Comparison of ENCODE assay signal across 8 cellular contexts in the genomic region with DNA sequence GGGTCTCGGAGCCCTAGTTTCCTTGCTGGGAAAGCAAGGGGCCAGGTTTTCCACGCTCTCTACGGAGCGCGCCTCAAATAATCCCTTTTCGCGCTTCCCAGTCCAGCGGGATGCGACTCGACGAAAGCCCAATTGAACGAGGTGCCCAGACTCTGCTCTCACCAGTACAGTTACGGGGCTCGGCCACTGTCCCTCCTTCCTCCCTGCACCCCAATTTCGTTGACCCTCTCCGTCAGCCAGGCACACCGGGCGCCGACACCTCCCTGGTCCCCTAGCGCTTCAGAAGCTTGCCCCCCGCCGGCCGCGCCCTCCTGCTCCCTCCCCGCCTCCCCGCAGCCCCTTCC. TPM values are rescaled to one million over a fixed set of nuclear protein-coding genes. Genes with fewer than 3 reads are reported as not detected.
A peak's percentile ranks its signal among the peaks of the same experiment; 100 is the strongest.
DNase-seq lines count a peak whose midpoint lies in the region; ATAC-seq, FAIRE-seq and TF ChIP-seq lines count a peak whose summit lies in the region.

No MANE protein-coding gene starts in this region.

- intact Hi-C loops in K562 (cut with micrococcal nuclease) (no loop called here), right lobe of liver (cut with DNase I) (no loop called here), transverse colon (cut with DNase I; ENCODE audit: low total_unique reads) (no loop called here)

- peaks cover 60 to 82% (median 77%) of the 10 kb centered on the region in 10 experiments for H3K4me1 ChIP-seq in BLaER1 treated with 17β-estradiol and CSF1 and Interleukin-3, amounts not matched to agents 10 nM and 100 nM
- H3K4me1 ChIP-seq in K562 (replicated peaks in 1 of 2; ENCODE audit: control insufficient read depth in 2 of 2, insufficient read depth in 2 of 2, low read length in 2 of 2) = peaks cover 20 to 46% of the 10 kb centered on the region in 2 experiments; a peak in 4 of 5 replicates
- peaks cover 0 to 17% (median 5%) of the 10 kb centered on the region in 4 donors for H3K4me1 ChIP-seq in right lobe of liver
- H3K4me1 ChIP-seq in transverse colon = peaks cover 3 to 30% (median 18%) of the 10 kb centered on the region in 4 donors

- TF ChIP-seq CTCF in K562 (IDR thresholded peaks at IDR 0.05 in 2 of 3, conservative IDR thresholded peaks at IDR 0.05 in 1 of 3; ENCODE audit: insufficient read depth in 2 of 3, low read depth in 1 of 3, low read length in 3 of 3) (no peak), right lobe of liver (IDR thresholded peaks at IDR 0.05) (no peak), transverse colon (IDR thresholded peaks at IDR 0.05) (no peak)

- H3K9me1 ChIP-seq in K562 (ENCODE audit: control insufficient read depth, insufficient read depth, low read length) = no peaks in the 10 kb centered on the region

- DNase-seq in K562 (ENCODE audit: extremely low read depth in 1 of 4, low spot score in 3 of 4) = no peak
- DNase-seq in right lobe of liver = no peak
- no peak for DNase-seq in transverse colon
- DNase-seq in germinal center (ENCODE audit: low spot score) = no peak
- DNase-seq in NCI-H2227 (lab: John Stamatoyannopoulos, UW; ENCODE audit: unreplicated experiment) = no peak

- ATAC-seq in HG02852 (IDR thresholded peaks at IDR 0.05; ENCODE audit: unreplicated experiment) = peak; percentile 6
- ATAC-seq in K562 = no peak; the same call in 2 of the 3 replicates
- ATAC-seq in right lobe of liver = no peak
- ATAC-seq in HG03521 (IDR thresholded peaks at IDR 0.05; ENCODE audit: unreplicated experiment) = no peak

- CTCF ChIA-PET in K562 (lab: Yijun Ruan, JAX; ENCODE audit: low intra/inter-chr PET ratio) = no interaction called here

- H3K9me3 ChIP-seq in BLaER1 treated with 17β-estradiol and CSF1 and Interleukin-3, amounts not matched to agents 10 nM and 100 nM (replicated peaks in 1 of 11) = no peaks in the 10 kb centered on the region
- H3K9me3 ChIP-seq in K562 (replicated peaks; ENCODE audit: control insufficient read depth, insufficient read depth, low read depth, low read length) (no peaks in the 10 kb centered on the region), right lobe of liver (no peaks in the 10 kb centered on the region), transverse colon (no peaks in the 10 kb centered on the region)

- H3K4me2 ChIP-seq in BLaER1 treated with 17β-estradiol and CSF1 and Interleukin-3, amounts not matched to agents 10 nM and 100 nM = peak overlapping the region; percentile 91 to 99 (median 97)
- peak overlapping the region; percentile 82 for H3K4me2 ChIP-seq in K562 (ENCODE audit: insufficient read depth, low read length)

- TF ChIP-seq RAD21 in K562 (CRISPR knock-in tag; conservative IDR thresholded peaks at IDR 0.05 in 1 of 2, IDR thresholded peaks at IDR 0.05 in 1 of 2) = no peak

- TF ChIP-seq EP300 in K562 (IDR thresholded peaks at IDR 0.05; ENCODE audit: low read length) (no peak), transverse colon (IDR thresholded peaks at IDR 0.05; ENCODE audit: low read depth) (no peak)

- peak overlapping the region in 10 of 11 experiments; percentile 52 to 83 (median 79); a peak in 19 of 22 replicates for H3K27ac ChIP-seq in BLaER1 treated with 17β-estradiol and CSF1 and Interleukin-3, amounts not matched to agents 10 nM and 100 nM
- 0 out of 3 replicates have a peak overlapping the region, but pooled peaks have one; percentile 32 for H3K27ac ChIP-seq in K562 (ENCODE audit: extremely low read depth, low read depth, low read length)
- peak overlapping the region in 2 of 3 donors; percentile 10 to 17 for H3K27ac ChIP-seq in right lobe of liver
- peak overlapping the region; percentile 63 to 87 (median 78) for H3K27ac ChIP-seq in transverse colon

- WGBS in K562 (ENCODE audit: insufficient coverage, low coverage, missing lambda C conversion rate) = 52% methylated on average over 14 of the region's 26 CpGs
- WGBS in right lobe of liver (ENCODE audit: insufficient coverage, low coverage, low lambda C conversion rate, missing lambda C conversion rate) = 0% methylated on average over 1 of the region's 26 CpGs
- 1% methylated on average over 26 of the region's 26 CpGs; no CpG with 5 or more reads in 1 of the 2 donors for WGBS in transverse colon (ENCODE audit: low coverage in 1 of 2), 2 donors

- no peaks in the 10 kb centered on the region for H3K79me2 ChIP-seq in K562 (ENCODE audit: control insufficient read depth, insufficient read depth, low read length)

- in situ Hi-C loops in K562 (cut with MboI) = no loop called here
- in situ Hi-C loops in transverse colon (cut with MboI; ENCODE audit: low pct_ligation_motif_present in 1 of 4, low pct_unique_long_range_greater_than_20kb in 1 of 4, low sequenced_read_pairs in 3 of 4) = no loop called here

- peak overlapping the region; percentile 92 for H2AFZ ChIP-seq in K562 (ENCODE audit: low read depth, low read length)

- peak overlapping the region; percentile 80 to 91 (median 85) for H3K9ac ChIP-seq in BLaER1 treated with 17β-estradiol and CSF1 and Interleukin-3, amounts not matched to agents 10 nM and 100 nM
- H3K9ac ChIP-seq in K562 (ENCODE audit: insufficient read depth in 1 of 2, low read depth in 2 of 2, low read length in 2 of 2) = peak overlapping the region; percentile 50 to 93; a peak in 3 of 4 replicates

- TSS peak; percentile 42 for BruUV-seq in K562 (replicated peaks; lab: Mats Ljungman, UMichigan)

- peaks cover 0 to 53% (median 17%) of the 10 kb centered on the region in 11 experiments; a peak in 10 of 22 replicates for H4K20me1 ChIP-seq in BLaER1 treated with 17β-estradiol and CSF1 and Interleukin-3, amounts not matched to agents 10 nM and 100 nM
- no peaks in the 10 kb centered on the region; the same call in 1 of the 2 replicates for H4K20me1 ChIP-seq in K562 (replicated peaks; ENCODE audit: control insufficient read depth, insufficient read depth, low read length)

- FAIRE-seq in K562 (lab: Jason Lieb, UNC) = no peak

- H3K4me3 ChIP-seq in BLaER1 treated with 17β-estradiol and CSF1 and Interleukin-3, amounts not matched to agents 10 nM and 100 nM = peak overlapping the region; percentile 67 to 97 (median 88)
- H3K4me3 ChIP-seq in K562 = peak overlapping the region; percentile 59
- peak overlapping the region; percentile 62 to 73 (median 67) for H3K4me3 ChIP-seq in right lobe of liver
- peak overlapping the region; percentile 68 to 80 (median 76) for H3K4me3 ChIP-seq in transverse colon

- H3K27me3 ChIP-seq in BLaER1 treated with 17β-estradiol and CSF1 and Interleukin-3, amounts not matched to agents 10 nM and 100 nM = no peaks in the 10 kb centered on the region
- no peaks in the 10 kb centered on the region for H3K27me3 ChIP-seq in K562 (ENCODE audit: control insufficient read depth in 2 of 2, insufficient read depth in 2 of 2, low read length in 2 of 2)
- H3K27me3 ChIP-seq in right lobe of liver = no peaks in the 10 kb centered on the region
- H3K27me3 ChIP-seq in transverse colon = peaks cover 9% of the 10 kb centered on the region

- no peak for TF ChIP-seq POLR2A in K562 (conservative IDR thresholded peaks at IDR 0.05)
- TF ChIP-seq POLR2A in right lobe of liver (IDR thresholded peaks at IDR 0.05) = no peak
- no peak for TF ChIP-seq POLR2A in transverse colon (IDR thresholded peaks at IDR 0.05)

- POLR2A ChIA-PET in K562 (lab: Yijun Ruan, JAX) = no interaction called here

- peaks cover 0 to 17% (median 15%) of the 10 kb centered on the region in 11 experiments; a peak in 15 of 22 replicates for H3K36me3 ChIP-seq in BLaER1 treated with 17β-estradiol and CSF1 and Interleukin-3, amounts not matched to agents 10 nM and 100 nM
- H3K36me3 ChIP-seq in K562 (ENCODE audit: control insufficient read depth, insufficient read depth, low read length) (no peaks in the 10 kb centered on the region), right lobe of liver (no peaks in the 10 kb centered on the region), transverse colon (no peaks in the 10 kb centered on the region)

RNA-seq across cellular contexts. Expression of a gene that starts 0.4 kb away (rescaled TPM):
- total RNA-seq in K562 (2011; cell fraction: chromatin; rRNA removed; ENCODE audit: low replicate concordance) = 12.0 and 29.0 TPM in 2 replicates
- 18.2 and 19.5 TPM in 2 replicates for total RNA-seq in K562 (2011; cell fraction: nucleolus; rRNA removed)
- 13.7 and 14.4 TPM in 2 replicates for total RNA-seq in K562 (2011; cell fraction: nucleoplasm; rRNA removed)
- 0.95 and 2.3 TPM in 2 replicates for total RNA-seq in K562 (2014; rRNA removed)
- total RNA-seq in K562 (2014; rRNA removed; fragmentation: Illumina TruSeq; extraction: Trizol) = 0.55 and 1.4 TPM in 2 replicates
- 0.49 and 0.72 TPM in 2 replicates for total RNA-seq in K562 (2015; rRNA removed; fragmentation: Illumina TruSeq; extraction: Trizol)
- total RNA-seq in K562 (2021) = 4.3 and 4.6 TPM in 2 replicates
- polyA plus RNA-seq in K562 (2011; rRNA removed) = 1.8 and 1.9 TPM in 2 replicates
- 2.4 and 2.8 TPM in 2 replicates for polyA plus RNA-seq in K562 (2011; cell fraction: cytosol; rRNA removed)
- polyA plus RNA-seq in K562 (2011; cell fraction: nucleus; rRNA removed) = 12.7 and 20.4 TPM in 2 replicates
- polyA plus RNA-seq in K562 (2012) = 2.9 and 3.9 TPM in 2 replicates
- 1.5 and 2.0 TPM in 2 replicates for polyA plus RNA-seq in K562 (2014; fragmentation: Illumina TruSeq; extraction: Trizol)
- polyA plus RNA-seq in K562 (2014; fragmentation: Nextera tagmentation; extraction: Ambion mirVana) = under 1 TPM; 0.03 to 0.11 TPM
- polyA plus RNA-seq in K562 (2014; rRNA removed) = 2.7 and 3.3 TPM in 2 replicates
- 1.4 and 1.5 TPM in 2 replicates for polyA minus RNA-seq in K562 (2011; rRNA and poly(A)+ RNA removed)
- 1.9 and 2.1 TPM in 2 replicates for polyA minus RNA-seq in K562 (2011; cell fraction: cytosol; rRNA and poly(A)+ RNA removed)
- polyA minus RNA-seq in K562 (2011; cell fraction: nucleus; rRNA and poly(A)+ RNA removed) = 3.3 and 5.0 TPM in 2 replicates
- total RNA-seq in right lobe of liver = 1 to 10 TPM in 5 of 6 experiments, under 1 TPM in 1; 0.87 to 8.3 (median 4.1) TPM
- 10 to 100 TPM in 1 of 4 donors, 1 to 10 TPM in 3; 1.8 to 16.3 (median 2.9) TPM for total RNA-seq in transverse colon

RNA-seq across cellular contexts. Expression of a gene that starts 10.4 kb away (rescaled TPM):
- 0.44 TPM in 1 of 2 replicates, not detected in the other for total RNA-seq in K562 (2011; cell fraction: chromatin; rRNA removed; ENCODE audit: low replicate concordance)
- total RNA-seq in K562 (2011; cell fraction: nucleolus; rRNA removed) = 0.33 TPM in 1 of 2 replicates, not detected in the other
- 0.37 TPM in 1 of 2 replicates, not detected in the other for total RNA-seq in K562 (2011; cell fraction: nucleoplasm; rRNA removed)
- 0.45 and 1.7 TPM in 2 replicates for total RNA-seq in K562 (2014; rRNA removed)
- total RNA-seq in K562 (2014; rRNA removed; fragmentation: Illumina TruSeq; extraction: Trizol) = 0.29 and 0.55 TPM in 2 replicates
- total RNA-seq in K562 (2015; rRNA removed; fragmentation: Illumina TruSeq; extraction: Trizol) = 0.30 and 0.43 TPM in 2 replicates
- 0.25 and 0.31 TPM in 2 replicates for total RNA-seq in K562 (2021)
- polyA plus RNA-seq in K562 (2011; rRNA removed) = 0.52 and 1.7 TPM in 2 replicates
- 1.1 and 2.5 TPM in 2 replicates for polyA plus RNA-seq in K562 (2011; cell fraction: cytosol; rRNA removed)
- 0.36 and 1.5 TPM in 2 replicates for polyA plus RNA-seq in K562 (2011; cell fraction: nucleus; rRNA removed)
- 0.62 and 1.4 TPM in 2 replicates for polyA plus RNA-seq in K562 (2012)
- 0.34 and 0.54 TPM in 2 replicates for polyA plus RNA-seq in K562 (2014; fragmentation: Illumina TruSeq; extraction: Trizol)
- polyA plus RNA-seq in K562 (2014; fragmentation: Nextera tagmentation; extraction: Ambion mirVana) = 1 to 10 TPM; 1.1 to 1.2 TPM
- 0.05 and 0.09 TPM in 2 replicates for polyA plus RNA-seq in K562 (2014; rRNA removed)
- 0.35 and 1.0 TPM in 2 replicates for polyA minus RNA-seq in K562 (2011; rRNA and poly(A)+ RNA removed)
- 1.2 TPM in 1 of 2 replicates, not detected in the other for polyA minus RNA-seq in K562 (2011; cell fraction: cytosol; rRNA and poly(A)+ RNA removed)
- polyA minus RNA-seq in K562 (2011; cell fraction: nucleus; rRNA and poly(A)+ RNA removed) = 0.89 TPM in 1 of 2 replicates, not detected in the other
- 1 to 10 TPM; 1.1 to 4.2 (median 2.2) TPM for total RNA-seq in right lobe of liver
- total RNA-seq in transverse colon = 1 to 10 TPM; 2.0 to 5.2 (median 4.2) TPM

RNA-seq across cellular contexts. Expression of a gene that starts 19.7 kb away (rescaled TPM):
- total RNA-seq in K562 (2011; cell fraction: chromatin; rRNA removed; ENCODE audit: low replicate concordance) = 14.0 and 14.3 TPM in 2 replicates
- 7.2 and 7.9 TPM in 2 replicates for total RNA-seq in K562 (2011; cell fraction: nucleolus; rRNA removed)
- total RNA-seq in K562 (2011; cell fraction: nucleoplasm; rRNA removed) = 9.8 and 12.3 TPM in 2 replicates
- total RNA-seq in K562 (2014; rRNA removed) = 6.2 and 7.4 TPM in 2 replicates
- total RNA-seq in K562 (2014; rRNA removed; fragmentation: Illumina TruSeq; extraction: Trizol) = 6.3 and 8.0 TPM in 2 replicates
- total RNA-seq in K562 (2015; rRNA removed; fragmentation: Illumina TruSeq; extraction: Trizol) = 6.1 and 6.6 TPM in 2 replicates
- total RNA-seq in K562 (2021) = 5.9 and 6.0 TPM in 2 replicates
- polyA plus RNA-seq in K562 (2011; rRNA removed) = 6.0 and 6.2 TPM in 2 replicates
- 3.2 and 4.6 TPM in 2 replicates for polyA plus RNA-seq in K562 (2011; cell fraction: cytosol; rRNA removed)
- 6.8 and 7.9 TPM in 2 replicates for polyA plus RNA-seq in K562 (2011; cell fraction: nucleus; rRNA removed)
- polyA plus RNA-seq in K562 (2012) = 4.3 and 7.6 TPM in 2 replicates
- polyA plus RNA-seq in K562 (2014; fragmentation: Illumina TruSeq; extraction: Trizol) = 6.5 and 9.4 TPM in 2 replicates
- 1 to 10 TPM; 2.2 to 3.3 TPM for polyA plus RNA-seq in K562 (2014; fragmentation: Nextera tagmentation; extraction: Ambion mirVana)
- polyA plus RNA-seq in K562 (2014; rRNA removed) = 4.7 and 6.2 TPM in 2 replicates
- 9.3 and 11.3 TPM in 2 replicates for polyA minus RNA-seq in K562 (2011; rRNA and poly(A)+ RNA removed)
- 2.9 and 4.7 TPM in 2 replicates for polyA minus RNA-seq in K562 (2011; cell fraction: cytosol; rRNA and poly(A)+ RNA removed)
- polyA minus RNA-seq in K562 (2011; cell fraction: nucleus; rRNA and poly(A)+ RNA removed) = 2.2 and 4.2 TPM in 2 replicates
- 1 to 10 TPM; 2.7 to 6.4 (median 4.5) TPM for total RNA-seq in right lobe of liver
- total RNA-seq in transverse colon = 10 to 100 TPM in 1 of 4 donors, 1 to 10 TPM in 3; 1.4 to 15.7 (median 7.3) TPM

RNA-seq across cellular contexts. Expression of a gene that starts 19.9 kb away (rescaled TPM):
- total RNA-seq in K562 (2011; cell fraction: chromatin; rRNA removed; ENCODE audit: low replicate concordance) = 28.6 and 48.7 TPM in 2 replicates
- total RNA-seq in K562 (2011; cell fraction: nucleolus; rRNA removed) = 26.1 and 32.2 TPM in 2 replicates
- 30.7 and 32.9 TPM in 2 replicates for total RNA-seq in K562 (2011; cell fraction: nucleoplasm; rRNA removed)
- total RNA-seq in K562 (2014; rRNA removed) (67.4 and 74.3 TPM in 2 replicates), K562 (2014; rRNA removed; fragmentation: Illumina TruSeq; extraction: Trizol) (54.1 and 63.0 TPM in 2 replicates), K562 (2015; rRNA removed; fragmentation: Illumina TruSeq; extraction: Trizol) (61.7 and 62.3 TPM in 2 replicates), K562 (2021) (50.1 and 50.7 TPM in 2 replicates), right lobe of liver (10 to 100 TPM in 2 of 6 experiments, 1 to 10 TPM in 4; 7.5 to 13.2 (median 8.5) TPM), transverse colon (10 to 100 TPM in 3 of 4 donors, 1 to 10 TPM in 1; 9.0 to 35.4 (median 25.1) TPM)
- polyA plus RNA-seq in K562 (2011; rRNA removed) (17.2 and 22.5 TPM in 2 replicates), K562 (2014; fragmentation: Illumina TruSeq; extraction: Trizol) (80.6 and 100 TPM in 2 replicates), K562 (2014; fragmentation: Nextera tagmentation; extraction: Ambion mirVana) (100 to 1,000 TPM; 203 to 204 TPM), K562 (2014; rRNA removed) (37.3 TPM in 2 replicates)
- 13.9 and 19.0 TPM in 2 replicates for polyA plus RNA-seq in K562 (2011; cell fraction: cytosol; rRNA removed)
- 40.6 and 40.9 TPM in 2 replicates for polyA plus RNA-seq in K562 (2011; cell fraction: nucleus; rRNA removed)
- 58.0 and 65.9 TPM in 2 replicates for polyA plus RNA-seq in K562 (2012)
- polyA minus RNA-seq in K562 (2011; rRNA and poly(A)+ RNA removed) = 12.9 and 13.0 TPM in 2 replicates
- 13.5 and 14.7 TPM in 2 replicates for polyA minus RNA-seq in K562 (2011; cell fraction: cytosol; rRNA and poly(A)+ RNA removed)
- polyA minus RNA-seq in K562 (2011; cell fraction: nucleus; rRNA and poly(A)+ RNA removed) = 8.1 and 17.2 TPM in 2 replicates

RNA-seq across cellular contexts. Expression of a gene that starts 29.7 kb away (rescaled TPM):
- total RNA-seq in K562 (2011; cell fraction: chromatin; rRNA removed; ENCODE audit: low replicate concordance) = 2.0 and 3.8 TPM in 2 replicates
- not detected in 2 replicates for total RNA-seq in K562 (2011; cell fraction: nucleolus; rRNA removed)
- total RNA-seq in K562 (2011; cell fraction: nucleoplasm; rRNA removed) = 4.3 and 9.5 TPM in 2 replicates
- total RNA-seq in K562 (2014; rRNA removed) (1.0 and 1.5 TPM in 2 replicates), K562 (2014; rRNA removed; fragmentation: Illumina TruSeq; extraction: Trizol) (0.18 and 1.1 TPM in 2 replicates), K562 (2015; rRNA removed; fragmentation: Illumina TruSeq; extraction: Trizol) (0.22 and 0.57 TPM in 2 replicates), K562 (2021) (0.60 and 1.2 TPM in 2 replicates), right lobe of liver (not detected), transverse colon (not detected)
- polyA plus RNA-seq in K562 (2011; rRNA removed) (1.4 and 1.8 TPM in 2 replicates), K562 (2014; fragmentation: Illumina TruSeq; extraction: Trizol) (0.35 and 1.0 TPM in 2 replicates), K562 (2014; fragmentation: Nextera tagmentation; extraction: Ambion mirVana) (under 1 TPM in 1 of 2 experiments, not detected in 1; 0.57 TPM), K562 (2014; rRNA removed) (0.12 and 1.5 TPM in 2 replicates)
- polyA plus RNA-seq in K562 (2011; cell fraction: cytosol; rRNA removed) = 0.72 and 0.88 TPM in 2 replicates
- 1.6 and 2.6 TPM in 2 replicates for polyA plus RNA-seq in K562 (2011; cell fraction: nucleus; rRNA removed)
- 1.1 and 1.7 TPM in 2 replicates for polyA plus RNA-seq in K562 (2012)
- polyA minus RNA-seq in K562 (2011; rRNA and poly(A)+ RNA removed) = 1.3 TPM in 1 of 2 replicates, not detected in the other
- polyA minus RNA-seq in K562 (2011; cell fraction: cytosol; rRNA and poly(A)+ RNA removed) = not detected in 2 replicates
- polyA minus RNA-seq in K562 (2011; cell fraction: nucleus; rRNA and poly(A)+ RNA removed) = not detected in 2 replicates

Comparison
In these comparisons a context has a peak if more than half of its experiments do, and no peak if none do; other contexts are left out.
1. H3K27ac ChIP-seq: peak in every context shown above with its lines; median percentile 79 in BLaER1 treated with 17β-estradiol and CSF1 and Interleukin-3, amounts not matched to agents 10 nM and 100 nM; 78 in transverse colon; 32 in K562; 14 in right lobe of liver.